ENCODE assay signal across 1 cellular context in the genomic region with DNA sequence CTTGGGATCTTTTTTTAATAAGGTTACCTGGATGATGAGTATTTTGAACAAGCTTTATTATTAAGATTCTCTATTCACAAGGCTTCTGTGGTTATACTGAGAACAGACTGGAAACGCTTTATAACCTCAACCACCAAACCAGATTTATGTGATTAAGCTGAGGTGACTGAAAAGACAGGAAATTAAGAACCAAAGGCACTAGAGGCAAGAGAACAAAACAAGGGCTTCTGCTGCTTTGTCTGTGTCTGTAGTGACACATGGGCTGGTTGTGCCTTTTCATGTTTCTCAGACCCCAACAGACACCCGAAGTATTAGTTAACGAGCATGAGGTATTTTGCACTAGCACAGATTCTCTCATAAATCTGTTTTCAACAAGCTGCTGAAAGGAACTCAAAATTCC.
TF ChIP-seq lines count a peak whose summit lies in the region.

No MANE protein-coding gene starts in this region.

TF ChIP-seq in GM23338, 12 proteins besides CTCF, POLR2A, EP300 and RAD21 (continued from another document):
- TF ChIP-seq, protein P1, sequence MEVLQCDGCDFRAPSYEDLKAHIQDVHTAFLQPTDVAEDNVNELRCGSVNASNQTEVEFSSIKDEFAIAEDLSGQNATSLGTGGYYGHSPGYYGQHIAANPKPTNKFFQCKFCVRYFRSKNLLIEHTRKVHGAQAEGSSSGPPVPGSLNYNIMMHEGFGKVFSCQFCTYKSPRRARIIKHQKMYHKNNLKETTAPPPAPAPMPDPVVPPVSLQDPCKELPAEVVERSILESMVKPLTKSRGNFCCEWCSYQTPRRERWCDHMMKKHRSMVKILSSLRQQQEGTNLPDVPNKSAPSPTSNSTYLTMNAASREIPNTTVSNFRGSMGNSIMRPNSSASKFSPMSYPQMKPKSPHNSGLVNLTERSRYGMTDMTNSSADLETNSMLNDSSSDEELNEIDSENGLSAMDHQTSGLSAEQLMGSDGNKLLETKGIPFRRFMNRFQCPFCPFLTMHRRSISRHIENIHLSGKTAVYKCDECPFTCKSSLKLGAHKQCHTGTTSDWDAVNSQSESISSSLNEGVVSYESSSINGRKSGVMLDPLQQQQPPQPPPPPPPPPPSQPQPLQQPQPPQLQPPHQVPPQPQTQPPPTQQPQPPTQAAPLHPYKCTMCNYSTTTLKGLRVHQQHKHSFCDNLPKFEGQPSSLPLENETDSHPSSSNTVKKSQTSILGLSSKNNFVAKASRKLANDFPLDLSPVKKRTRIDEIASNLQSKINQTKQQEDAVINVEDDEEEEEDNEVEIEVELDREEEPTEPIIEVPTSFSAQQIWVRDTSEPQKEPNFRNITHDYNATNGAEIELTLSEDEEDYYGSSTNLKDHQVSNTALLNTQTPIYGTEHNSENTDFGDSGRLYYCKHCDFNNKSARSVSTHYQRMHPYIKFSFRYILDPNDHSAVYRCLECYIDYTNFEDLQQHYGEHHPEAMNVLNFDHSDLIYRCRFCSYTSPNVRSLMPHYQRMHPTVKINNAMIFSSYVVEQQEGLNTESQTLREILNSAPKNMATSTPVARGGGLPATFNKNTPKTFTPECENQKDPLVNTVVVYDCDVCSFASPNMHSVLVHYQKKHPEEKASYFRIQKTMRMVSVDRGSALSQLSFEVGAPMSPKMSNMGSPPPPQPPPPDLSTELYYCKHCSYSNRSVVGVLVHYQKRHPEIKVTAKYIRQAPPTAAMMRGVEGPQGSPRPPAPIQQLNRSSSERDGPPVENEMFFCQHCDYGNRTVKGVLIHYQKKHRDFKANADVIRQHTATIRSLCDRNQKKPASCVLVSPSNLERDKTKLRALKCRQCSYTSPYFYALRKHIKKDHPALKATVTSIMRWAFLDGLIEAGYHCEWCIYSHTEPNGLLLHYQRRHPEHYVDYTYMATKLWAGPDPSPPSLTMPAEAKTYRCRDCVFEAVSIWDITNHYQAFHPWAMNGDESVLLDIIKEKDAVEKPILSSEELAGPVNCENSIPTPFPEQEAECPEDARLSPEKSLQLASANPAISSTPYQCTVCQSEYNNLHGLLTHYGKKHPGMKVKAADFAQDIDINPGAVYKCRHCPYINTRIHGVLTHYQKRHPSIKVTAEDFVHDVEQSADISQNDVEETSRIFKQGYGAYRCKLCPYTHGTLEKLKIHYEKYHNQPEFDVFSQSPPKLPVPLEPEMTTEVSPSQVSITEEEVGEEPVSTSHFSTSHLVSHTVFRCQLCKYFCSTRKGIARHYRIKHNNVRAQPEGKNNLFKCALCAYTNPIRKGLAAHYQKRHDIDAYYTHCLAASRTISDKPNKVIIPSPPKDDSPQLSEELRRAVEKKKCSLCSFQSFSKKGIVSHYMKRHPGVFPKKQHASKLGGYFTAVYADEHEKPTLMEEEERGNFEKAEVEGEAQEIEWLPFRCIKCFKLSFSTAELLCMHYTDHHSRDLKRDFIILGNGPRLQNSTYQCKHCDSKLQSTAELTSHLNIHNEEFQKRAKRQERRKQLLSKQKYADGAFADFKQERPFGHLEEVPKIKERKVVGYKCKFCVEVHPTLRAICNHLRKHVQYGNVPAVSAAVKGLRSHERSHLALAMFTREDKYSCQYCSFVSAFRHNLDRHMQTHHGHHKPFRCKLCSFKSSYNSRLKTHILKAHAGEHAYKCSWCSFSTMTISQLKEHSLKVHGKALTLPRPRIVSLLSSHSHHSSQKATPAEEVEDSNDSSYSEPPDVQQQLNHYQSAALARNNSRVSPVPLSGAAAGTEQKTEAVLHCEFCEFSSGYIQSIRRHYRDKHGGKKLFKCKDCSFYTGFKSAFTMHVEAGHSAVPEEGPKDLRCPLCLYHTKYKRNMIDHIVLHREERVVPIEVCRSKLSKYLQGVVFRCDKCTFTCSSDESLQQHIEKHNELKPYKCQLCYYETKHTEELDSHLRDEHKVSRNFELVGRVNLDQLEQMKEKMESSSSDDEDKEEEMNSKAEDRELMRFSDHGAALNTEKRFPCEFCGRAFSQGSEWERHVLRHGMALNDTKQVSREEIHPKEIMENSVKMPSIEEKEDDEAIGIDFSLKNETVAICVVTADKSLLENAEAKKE (CRISPR knock-in tag; IDR thresholded peaks at IDR 0.05) = no peak
- TF ChIP-seq EZH2phosphoT487 (IDR thresholded peaks at IDR 0.05; ENCODE audit: unreplicated experiment) (no peak), EZH2 (IDR thresholded peaks at IDR 0.05; ENCODE audit: low read depth, unreplicated experiment) (no peak), CREB1 (CRISPR knock-in tag; IDR thresholded peaks at IDR 0.05; ENCODE audit: low read depth) (no peak), STAT1 (IDR thresholded peaks at IDR 0.05; ENCODE audit: unreplicated experiment) (no peak), NANOG (IDR thresholded peaks at IDR 0.05; ENCODE audit: borderline replicate concordance) (no peak), ZNF331 (CRISPR knock-in tag; IDR thresholded peaks at IDR 0.05; ENCODE audit: low read depth) (no peak)
TF ChIP-seq in GM23338: peak in this region for 0.
